Comparison of ENCODE assay signal across 11 cellular contexts in genomic region chr4:77538574-77539157, GRCh38.
DNase-seq lines count a peak whose midpoint lies in the region; ATAC-seq, FAIRE-seq and TF ChIP-seq lines count a peak whose summit lies in the region.
"Had no signal": no experiment of that assay in that cellular context is flagged by ENCODE, and none has a peak within 500 bp of the region (broad histone marks: within the 10 kb centered on the region; RNA-seq: fewer than 3 reads in every experiment).

No MANE protein-coding gene starts in this region.

- FAIRE-seq in H54 (lab: Jason Lieb, UNC): no peak

- TF ChIP-seq CTCF in LNCaP clone FGC (IDR thresholded peaks at IDR 0.05; ENCODE audit: control insufficient read depth, extremely low read depth, insufficient read depth) (no peak), cardiac fibroblast (IDR thresholded peaks at IDR 0.05; ENCODE audit: low read depth, low read length) (no peak)

- no peak for TF ChIP-seq POLR2A in H54 (IDR thresholded peaks at IDR 0.05; ENCODE audit: low read depth, low read length)

- no peak for ATAC-seq in HG03280 (IDR thresholded peaks at IDR 0.05; ENCODE audit: unreplicated experiment)
- ATAC-seq in GM21619 (IDR thresholded peaks at IDR 0.05; ENCODE audit: unreplicated experiment): no peak

- 0 out of 2 replicates have a peak overlapping the region, but pooled peaks have one; percentile 0 for H3K4me3 ChIP-seq in LNCaP clone FGC (ENCODE audit: low read depth, low read length)
- no peak overlapping the region for H3K4me3 ChIP-seq in cardiac fibroblast (replicated peaks in 1 of 2; ENCODE audit: low read depth in 2 of 2, low read length in 2 of 2)
- H3K4me3 ChIP-seq: SK-N-MC had no signal

- DNase-seq in DMS153 (lab: John Stamatoyannopoulos, UW): peak; percentile 75
- DNase-seq in LNCaP clone FGC (ENCODE audit: low read depth): peak; percentile 27
- DNase-seq in cardiac fibroblast (ENCODE audit: low read depth in 2 of 2): peak; percentile 39 to 69
- peak; percentile 81 for DNase-seq in mucosa of gallbladder (ENCODE audit: low spot score)
- no peak for DNase-seq in H54 (ENCODE audit: insufficient read length, low spot score)
- no peak for DNase-seq in cerebellar nuclear complex (lab: John Stamatoyannopoulos, UW)
- DNase-seq: activated T-cell treated with anti-CD3 and anti-CD28 coated beads, Interleukin-2, amount 50 U/mL, for 4 hours; midbrain had no signal

Comparison
In these comparisons a context has a peak if more than half of its experiments do, and no peak if none do; other contexts are left out.
1. DNase-seq: peak in DMS153 (single experiment), LNCaP clone FGC (single experiment), cardiac fibroblast (2 of 2) and mucosa of gallbladder (single experiment); none in H54 (single experiment) and cerebellar nuclear complex (0 of 2).